In the genomic region with DNA sequence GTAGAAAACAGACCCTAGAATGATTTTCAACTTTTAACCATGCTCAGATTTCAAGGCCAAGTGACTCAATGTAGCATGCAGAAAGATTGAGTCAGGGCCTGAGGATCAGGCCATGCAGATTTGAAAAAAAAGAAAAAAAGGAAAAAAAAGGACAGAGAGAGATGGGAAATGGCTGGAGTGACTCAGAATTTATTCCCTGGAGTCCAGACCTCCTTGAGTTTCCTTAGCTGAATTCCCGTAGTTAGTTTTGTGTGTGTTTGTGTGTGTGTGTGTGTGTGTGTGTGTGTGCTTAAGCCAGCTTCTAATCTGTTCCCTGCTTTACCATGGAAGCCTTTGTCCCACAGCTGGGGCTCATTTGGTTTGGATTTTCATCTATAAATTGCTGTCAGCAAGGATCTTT, we compare ENCODE assay signal across 11 cellular contexts.
DNase-seq lines count a peak whose midpoint lies in the region; ATAC-seq and TF ChIP-seq lines count a peak whose summit lies in the region.
"Had no signal": no experiment of that assay in that cellular context is flagged by ENCODE, and none has a peak within 500 bp of the region (broad histone marks: within the 10 kb centered on the region; RNA-seq: fewer than 3 reads in every experiment).

No MANE protein-coding gene starts in this region.

- H3K9me3 ChIP-seq in right atrium auricular region (no peaks in the 10 kb centered on the region), mesodermal cell (ENCODE audit: control insufficient read depth, low read length) (no peaks in the 10 kb centered on the region)
- H3K9me3 ChIP-seq: BLaER1 had no signal

- 67 to 100% methylated on average over 1 of the region's 1 CpG for WGBS in mesodermal cell (ENCODE audit: insufficient coverage in 2 of 2), 2 experiments

- no peaks in the 10 kb centered on the region for H3K9me3 Mint-ChIP-seq in stimulated activated memory B cell treated with anti-CD40 and anti-IgM and Interleukin-4, amounts not matched to agents 10 μg/mL and 1 μg/mL and 100 μg/mL, for 72 hours
- H3K9me3 Mint-ChIP-seq: IgD-negative memory B cell had no signal

- no peaks in the 10 kb centered on the region for H3K27me3 Mint-ChIP-seq in stimulated activated memory B cell treated with anti-CD40 and anti-IgM and Interleukin-4, amounts not matched to agents 10 μg/mL and 1 μg/mL and 100 μg/mL, for 72 hours

- TF ChIP-seq CTCF in right atrium auricular region (IDR thresholded peaks at IDR 0.05): no peak

- ATAC-seq in Right ventricle myocardium inferior: peak; percentile 89
- ATAC-seq in stimulated activated memory B cell treated with anti-CD40 and anti-IgM and Interleukin-4, amounts not matched to agents 10 μg/mL and 1 μg/mL and 100 μg/mL, for 72 hours: no peak
- ATAC-seq in HG03521 (IDR thresholded peaks at IDR 0.05; ENCODE audit: unreplicated experiment): no peak

- no peak overlapping the region for H3K27ac Mint-ChIP-seq in stimulated activated memory B cell treated with anti-CD40 and anti-IgM and Interleukin-4, amounts not matched to agents 10 μg/mL and 1 μg/mL and 100 μg/mL, for 72 hours
- H3K27ac Mint-ChIP-seq: IgD-negative memory B cell had no signal

- H3K4me1 ChIP-seq in right atrium auricular region (no peaks in the 10 kb centered on the region), mesodermal cell (ENCODE audit: control insufficient read depth, insufficient read depth, low read length, poor library complexity, severe bottlenecking) (peaks cover 9% of the 10 kb centered on the region)
- H3K4me1 ChIP-seq: BLaER1 had no signal

- H3K36me3 Mint-ChIP-seq in stimulated activated memory B cell treated with anti-CD40 and anti-IgM and Interleukin-4, amounts not matched to agents 10 μg/mL and 1 μg/mL and 100 μg/mL, for 72 hours: no peaks in the 10 kb centered on the region
- H3K36me3 Mint-ChIP-seq: IgD-negative memory B cell had no signal

- H3K36me3 ChIP-seq in right atrium auricular region (no peaks in the 10 kb centered on the region), mesodermal cell (ENCODE audit: control insufficient read depth, insufficient read depth, low read length) (no peaks in the 10 kb centered on the region)
- H3K36me3 ChIP-seq: BLaER1 had no signal

- H3K4me3 Mint-ChIP-seq in stimulated activated memory B cell treated with anti-CD40 and anti-IgM and Interleukin-4, amounts not matched to agents 10 μg/mL and 1 μg/mL and 100 μg/mL, for 72 hours: no peak overlapping the region
- H3K4me3 Mint-ChIP-seq: IgD-negative memory B cell had no signal

- no peak overlapping the region for H3K4me3 ChIP-seq in right atrium auricular region
- no peak overlapping the region for H3K4me3 ChIP-seq in mesodermal cell (ENCODE audit: extremely low read depth, insufficient read depth, low read length, poor library complexity, severe bottlenecking)
- H3K4me3 ChIP-seq: BLaER1 had no signal

- H3K27ac ChIP-seq in right atrium auricular region: peak overlapping the region in 1 of 2 donors; percentile 25
- H3K27ac ChIP-seq in mesodermal cell (ENCODE audit: low read depth, low read length, severe bottlenecking): peak overlapping the region; percentile 58
- H3K27ac ChIP-seq: BLaER1 had no signal

- no peaks in the 10 kb centered on the region for H3K4me1 Mint-ChIP-seq in stimulated activated memory B cell treated with anti-CD40 and anti-IgM and Interleukin-4, amounts not matched to agents 10 μg/mL and 1 μg/mL and 100 μg/mL, for 72 hours
- H3K4me1 Mint-ChIP-seq: IgD-negative memory B cell had no signal

- no peaks in the 10 kb centered on the region for H3K27me3 ChIP-seq in right atrium auricular region
- H3K27me3 ChIP-seq: BLaER1 had no signal

- intact Hi-C loops in Right ventricle myocardium inferior (cut with DNase I): no loop called here

- DNase-seq in Right ventricle myocardium inferior (ENCODE audit: missing footprints) (no peak), right atrium auricular region (ENCODE audit: low spot score) (no peak), dedifferentiated amniotic fluid mesenchymal stem cell (ENCODE audit: extremely low spot score) (peak; percentile 93), SIG-M5 (lab: John Stamatoyannopoulos, UW) (no peak), HuH-7.5 (ENCODE audit: low spot score) (no peak)
- DNase-seq: caudate nucleus had no signal
